ENCODE assay signal across 9 cellular contexts in the genomic region with DNA sequence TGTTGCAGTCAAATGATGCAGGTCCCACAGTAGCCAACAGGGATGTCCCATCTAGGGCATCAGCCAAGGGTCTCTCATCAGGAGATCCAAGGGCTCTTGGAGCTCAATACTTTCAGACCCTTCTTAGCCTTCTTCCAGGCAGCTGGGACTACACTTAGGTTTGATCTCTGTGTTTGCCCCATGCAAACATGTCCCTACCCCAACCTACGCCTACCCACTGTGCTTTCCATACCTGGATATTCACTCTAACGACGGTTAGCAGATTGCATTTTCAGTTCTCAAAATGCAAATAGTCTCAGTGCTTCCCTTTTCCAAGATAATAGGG. TPM values are rescaled to one million over a fixed set of nuclear protein-coding genes. Genes with fewer than 3 reads are reported as not detected.
A peak's percentile ranks its signal among the peaks of the same experiment; 100 is the strongest.
DNase-seq lines count a peak whose midpoint lies in the region; ATAC-seq, FAIRE-seq and TF ChIP-seq lines count a peak whose summit lies in the region.
"Had no signal": no experiment of that assay in that cellular context is flagged by ENCODE, and none has a peak within 500 bp of the region (broad histone marks: within the 10 kb centered on the region; RNA-seq: fewer than 3 reads in every experiment).

No MANE protein-coding gene starts in this region.

- peak overlapping the region; percentile 91 to 96 (median 93) for H3K4me3 Mint-ChIP-seq in CD4-positive, CD25-positive, alpha-beta regulatory T cell
- peak overlapping the region; percentile 85 to 92 (median 91) for H3K4me3 Mint-ChIP-seq in nephron

- no peak for TF ChIP-seq RAD21 in GM12878 (IDR thresholded peaks at IDR 0.05; ENCODE audit: insufficient read depth, low read depth, low read length)

- H4K20me1 ChIP-seq in GM12878 (ENCODE audit: control insufficient read depth, insufficient read depth): no peaks in the 10 kb centered on the region

- H3K27me3 Mint-ChIP-seq in CD4-positive, CD25-positive, alpha-beta regulatory T cell: peaks cover 7% of the 10 kb centered on the region
- H3K27me3 Mint-ChIP-seq in nephron (ENCODE audit: low read depth): no peaks in the 10 kb centered on the region

- TF ChIP-seq EP300 in GM12878 (IDR thresholded peaks at IDR 0.05; ENCODE audit: borderline replicate concordance in 1 of 2, control insufficient read depth in 1 of 2, low read depth in 2 of 2, low read length in 2 of 2): no peak

- CTCF ChIA-PET in GM12878 (lab: Yijun Ruan, JAX): interaction anchor here (0.6 to 14.3 kb wide), 36 partner anchors 13 to 528 kb away, joined by 3 to 451 read pairs (median 6); a partner anchor contains a TSS

- H3K9me3 Mint-ChIP-seq in CD4-positive, CD25-positive, alpha-beta regulatory T cell: no peaks in the 10 kb centered on the region
- no peaks in the 10 kb centered on the region for H3K9me3 Mint-ChIP-seq in nephron

- 14% methylated on average over 3 of the region's 3 CpGs for WGBS in GM12878 (ENCODE audit: insufficient coverage, insufficient replicate concordance, low lambda C conversion rate, missing lambda C conversion rate)

- no peaks in the 10 kb centered on the region for H3K79me2 ChIP-seq in GM12878 (ENCODE audit: control insufficient read depth, insufficient read depth, low read length)

- peaks cover 3% of the 10 kb centered on the region for H3K36me3 Mint-ChIP-seq in CD4-positive, CD25-positive, alpha-beta regulatory T cell
- peaks cover 6% of the 10 kb centered on the region for H3K36me3 Mint-ChIP-seq in nephron (ENCODE audit: low read depth)

- peak overlapping the region; percentile 93; the same call in 1 of the 2 replicates for H3K4me2 ChIP-seq in GM12878 (ENCODE audit: control insufficient read depth, insufficient read depth)

- H3K4me1 ChIP-seq in CD4-positive, CD25-positive, alpha-beta regulatory T cell (ENCODE audit: control insufficient read depth, insufficient read depth, low read length, poor library complexity, severe bottlenecking): peaks cover 4% of the 10 kb centered on the region
- H3K4me1 ChIP-seq in GM12878 (ENCODE audit: control insufficient read depth, insufficient read depth, low read length): peaks cover 10% of the 10 kb centered on the region

- SMC1A ChIA-PET in GM12878 (lab: Charles Lee; ENCODE audit: uncharacterized antibody, unreplicated experiment): interaction anchor here (0.7 to 6.9 kb wide), 22 partner anchors 10 to 338 kb away, joined by 3 to 132 read pairs (median 6); no protein-coding TSS in a partner anchor

- no peak overlapping the region for H3K9ac ChIP-seq in GM12878 (ENCODE audit: control insufficient read depth, insufficient read depth, low read length)

- peak overlapping the region; percentile 84 for H2AFZ ChIP-seq in GM12878 (ENCODE audit: control insufficient read depth, low read depth, low read length)

- ATAC-seq in CD4-positive, CD25-positive, alpha-beta regulatory T cell (ENCODE audit: low read depth in 2 of 2): no peak
- peak; percentile 8 for ATAC-seq in HG03175 (IDR thresholded peaks at IDR 0.05; ENCODE audit: unreplicated experiment)
- ATAC-seq in GM12878: no peak
- no peak for ATAC-seq in GM18909 (IDR thresholded peaks at IDR 0.05; ENCODE audit: poor library complexity, unreplicated experiment)

- no peaks in the 10 kb centered on the region for H3K27me3 ChIP-seq in CD4-positive, CD25-positive, alpha-beta regulatory T cell (ENCODE audit: control insufficient read depth, insufficient read depth, low read length)
- no peaks in the 10 kb centered on the region; a peak in 1 of 4 replicates for H3K27me3 ChIP-seq in GM12878 (replicated peaks in 1 of 2; ENCODE audit: control insufficient read depth in 2 of 2, insufficient read depth in 2 of 2, low read length in 1 of 2)

- RAD21 ChIA-PET in GM12878 (lab: Charles Lee; ENCODE audit: unreplicated experiment): interaction anchor here (0.6 to 7.5 kb wide), 29 partner anchors 10 to 758 kb away, joined by 3 to 166 read pairs (median 7); no protein-coding TSS in a partner anchor

- no peak for FAIRE-seq in GM12878 (lab: Jason Lieb, UNC)

- no TSS peak for BruUV-seq in GM12878 (replicated peaks; lab: Mats Ljungman, UMichigan)

- TF ChIP-seq POLR2A in GM12878 (IDR thresholded peaks at IDR 0.05; ENCODE audit: low read depth, low read length): no peak

- H3K36me3 ChIP-seq in CD4-positive, CD25-positive, alpha-beta regulatory T cell (ENCODE audit: control insufficient read depth, insufficient read depth, low read length): no peaks in the 10 kb centered on the region
- H3K36me3 ChIP-seq in GM12878 (ENCODE audit: control insufficient read depth in 2 of 2, insufficient read depth in 2 of 2, low read length in 1 of 2): no peaks in the 10 kb centered on the region

- in situ Hi-C loops in GM12878 (cut with MboI): loop anchor here (5.0 kb wide), 1 partner anchor 322 kb away; no protein-coding TSS in a partner anchor

- H3K27ac ChIP-seq in CD4-positive, CD25-positive, alpha-beta regulatory T cell (ENCODE audit: insufficient read depth, low read length, poor library complexity, severe bottlenecking): peak overlapping the region; percentile 88
- no peak overlapping the region for H3K27ac ChIP-seq in GM12878 (ENCODE audit: control insufficient read depth, insufficient read depth)

- H3K4me1 Mint-ChIP-seq in CD4-positive, CD25-positive, alpha-beta regulatory T cell: peaks cover 4 to 18% (median 8%) of the 10 kb centered on the region in 4 donors
- no peaks in the 10 kb centered on the region for H3K4me1 Mint-ChIP-seq in nephron

- TF ChIP-seq CTCF in GM12878 (IDR thresholded peaks at IDR 0.05 in 2 of 3, conservative IDR thresholded peaks at IDR 0.05 in 1 of 3; ENCODE audit: control insufficient read depth in 2 of 3, extremely low read depth in 1 of 3, insufficient read depth in 1 of 3, low read depth in 3 of 3, low read length in 3 of 3) (no peak), nephron (IDR thresholded peaks at IDR 0.05; ENCODE audit: unreplicated experiment in 3 of 3) (no peak)

- H3K9me3 ChIP-seq in CD4-positive, CD25-positive, alpha-beta regulatory T cell (ENCODE audit: control insufficient read depth in 2 of 2, low read length in 2 of 2): peaks cover 0 to 6% of the 10 kb centered on the region in 2 experiments
- peaks cover 3% of the 10 kb centered on the region; the same call in 2 of the 3 replicates for H3K9me3 ChIP-seq in GM12878 (replicated peaks; ENCODE audit: control insufficient read depth, insufficient read depth, low read length)

- intact Hi-C loops in GM12878 (cut with micrococcal nuclease; ENCODE audit: unreplicated experiment): loop anchor here (1.0 to 5.0 kb wide), 4 partner anchors 92 to 320 kb away; no protein-coding TSS in a partner anchor

- no peak for DNase-seq in CD4-positive, CD25-positive, alpha-beta regulatory T cell
- DNase-seq in GM12878 (ENCODE audit: low read depth, low spot score) (no peak), H4 (ENCODE audit: low spot score) (no peak), NCI-H1105 (lab: John Stamatoyannopoulos, UW) (no peak), retina (no peak)
- DNase-seq: GDM1 had no signal

- H3K27ac Mint-ChIP-seq in CD4-positive, CD25-positive, alpha-beta regulatory T cell: peak overlapping the region in 2 of 3 donors; percentile 94 to 95
- peak overlapping the region; percentile 75 to 94 (median 93) for H3K27ac Mint-ChIP-seq in nephron

- POLR2A ChIA-PET in GM12878 (lab: Charles Lee): interaction anchor here (0.6 to 3.3 kb wide), 6 partner anchors 13 to 321 kb away, joined by 3 to 15 read pairs (median 4); no protein-coding TSS in a partner anchor

- H3K4me3 ChIP-seq in CD4-positive, CD25-positive, alpha-beta regulatory T cell (ENCODE audit: low read depth, low read length): peak overlapping the region; percentile 91
- H3K4me3 ChIP-seq in GM12878: no peak overlapping the region

TF ChIP-seq in GM12878, 131 proteins besides CTCF, POLR2A, EP300 and RAD21 (continues in another document):
- no peak for TF ChIP-seq NR2F1 (conservative IDR thresholded peaks at IDR 0.05)

RNA-seq across cellular contexts. Expression of a gene that starts 0.8 kb away (rescaled TPM):
- 15.6 TPM for total RNA-seq in CD4-positive, CD25-positive, alpha-beta regulatory T cell
- 1 to 10 TPM; 3.8 to 8.3 (median 5.5) TPM for polyA plus RNA-seq in CD4-positive, CD25-positive, alpha-beta regulatory T cell
- total RNA-seq in GM12878 (2013; cell fraction: nucleolus; rRNA removed): 8.7 and 8.8 TPM in 2 replicates
- total RNA-seq in GM12878 (2014; rRNA removed) (2.0 and 2.5 TPM in 2 replicates), GM12878 (2014; rRNA removed; fragmentation: Illumina TruSeq; extraction: Trizol) (3.3 and 4.7 TPM in 2 replicates), GM12878 (2021) (2.4 and 2.9 TPM in 2 replicates)
- polyA plus RNA-seq in GM12878 (2011; ENCODE audit: low read depth): 1.3 TPM
- polyA plus RNA-seq in GM12878 (2011; rRNA removed) (9.3 and 16.0 TPM in 2 replicates), GM12878 (2014; fragmentation: Illumina TruSeq; extraction: Trizol) (2.0 and 3.2 TPM in 2 replicates), GM12878 (2014; fragmentation: Nextera tagmentation; extraction: Ambion mirVana) (1 to 10 TPM; 1.8 to 1.9 TPM), GM12878 (2014; rRNA removed) (1.4 and 1.8 TPM in 2 replicates), GM12878 (2016; fragmentation: Nextera tagmentation; extraction: Ambion mirVana) (1 to 10 TPM; 2.2 TPM)
- polyA plus RNA-seq in GM12878 (2011; cell fraction: cytosol; rRNA removed): 1.4 and 1.8 TPM in 2 replicates
- polyA plus RNA-seq in GM12878 (2011; cell fraction: nucleus; rRNA removed): 7.3 and 9.7 TPM in 2 replicates
- polyA plus RNA-seq in GM12878 (2012): 2.5 and 2.6 TPM in 2 replicates
- polyA minus RNA-seq in GM12878 (2011; rRNA and poly(A)+ RNA removed): 3.8 and 8.0 TPM in 2 replicates
- polyA minus RNA-seq in GM12878 (2011; cell fraction: cytosol; rRNA and poly(A)+ RNA removed): 3.1 and 4.0 TPM in 2 replicates
- 7.5 and 12.2 TPM in 2 replicates for polyA minus RNA-seq in GM12878 (2011; cell fraction: nucleus; rRNA and poly(A)+ RNA removed)
- total RNA-seq in H4 (2014; rRNA removed; shearing (Covaris generic)): 26.5 and 35.7 TPM in 2 replicates

RNA-seq across cellular contexts. Expression of a gene that starts 13.7 kb away (rescaled TPM):
- 1.7 TPM for total RNA-seq in CD4-positive, CD25-positive, alpha-beta regulatory T cell
- polyA plus RNA-seq in CD4-positive, CD25-positive, alpha-beta regulatory T cell: 1 to 10 TPM; 5.4 to 9.7 (median 8.5) TPM
- total RNA-seq in GM12878 (2013; cell fraction: nucleolus; rRNA removed): 2.8 and 4.4 TPM in 2 replicates
- total RNA-seq in GM12878 (2014; rRNA removed): 12.1 and 16.1 TPM in 2 replicates
- 25.8 and 26.3 TPM in 2 replicates for total RNA-seq in GM12878 (2014; rRNA removed; fragmentation: Illumina TruSeq; extraction: Trizol)
- total RNA-seq in GM12878 (2021): 9.3 and 10.1 TPM in 2 replicates
- 2.0 TPM for polyA plus RNA-seq in GM12878 (2011; ENCODE audit: low read depth)
- polyA plus RNA-seq in GM12878 (2011; rRNA removed): 10.3 and 19.2 TPM in 2 replicates
- 2.5 and 3.3 TPM in 2 replicates for polyA plus RNA-seq in GM12878 (2011; cell fraction: cytosol; rRNA removed)
- 2.3 and 3.9 TPM in 2 replicates for polyA plus RNA-seq in GM12878 (2011; cell fraction: nucleus; rRNA removed)
- 3.9 and 4.1 TPM in 2 replicates for polyA plus RNA-seq in GM12878 (2012)
- polyA plus RNA-seq in GM12878 (2014; fragmentation: Illumina TruSeq; extraction: Trizol): 25.4 and 30.1 TPM in 2 replicates
- polyA plus RNA-seq in GM12878 (2014; fragmentation: Nextera tagmentation; extraction: Ambion mirVana): 10 to 100 TPM; 21.5 to 32.8 TPM
- 17.0 and 20.6 TPM in 2 replicates for polyA plus RNA-seq in GM12878 (2014; rRNA removed)
- 10 to 100 TPM; 31.5 to 34.0 TPM for polyA plus RNA-seq in GM12878 (2016; fragmentation: Nextera tagmentation; extraction: Ambion mirVana)
- 2.1 and 2.2 TPM in 2 replicates for polyA minus RNA-seq in GM12878 (2011; rRNA and poly(A)+ RNA removed)
- polyA minus RNA-seq in GM12878 (2011; cell fraction: cytosol; rRNA and poly(A)+ RNA removed): 1.5 and 1.7 TPM in 2 replicates
- 0.60 and 2.2 TPM in 2 replicates for polyA minus RNA-seq in GM12878 (2011; cell fraction: nucleus; rRNA and poly(A)+ RNA removed)
- total RNA-seq in H4 (2014; rRNA removed; shearing (Covaris generic)): 14.1 and 19.7 TPM in 2 replicates
